In the genomic region with DNA sequence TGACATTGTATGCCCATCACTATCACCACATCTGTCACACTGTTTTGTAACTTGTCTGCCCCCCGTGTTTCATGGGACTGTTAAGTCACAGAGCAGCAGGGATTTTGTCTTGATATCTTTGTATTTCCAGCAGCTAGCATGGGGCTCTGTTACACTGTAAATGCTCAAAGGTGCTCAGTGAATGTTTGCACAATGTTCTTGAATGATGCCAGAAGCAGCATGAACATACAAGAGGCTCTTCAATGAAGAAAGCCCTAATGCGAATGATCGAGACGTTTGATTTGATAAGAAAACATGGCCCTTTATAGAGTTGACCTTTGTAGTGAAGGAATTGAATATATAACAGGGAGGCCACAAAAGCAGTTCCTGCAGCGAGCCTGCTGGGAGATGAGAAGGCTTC, we compare ENCODE assay signal across 29 cellular contexts.
"Had no signal": no experiment of that assay in that cellular context is flagged by ENCODE, and none has a peak within 500 bp of the region (broad histone marks: within the 10 kb centered on the region; RNA-seq: fewer than 3 reads in every experiment).

No MANE protein-coding gene starts in this region.

- H3K9me3 ChIP-seq: Peyer's patch, SJCRH30, SK-N-SH had no signal

- H3K36me3 ChIP-seq: SJCRH30 had no signal

- H3K4me2 ChIP-seq: SK-N-SH had no signal

- DNase-seq: activated CD4-positive, alpha-beta memory T cell treated with anti-CD3 and anti-CD28 coated beads, Interleukin-2, amount 10 ng/mL, durations not matched to agents 7 days and 5 days; activated CD4-positive, alpha-beta T cell treated with anti-CD3 and anti-CD28 coated beads, Interleukin-2, amount 50 U/mL, for 1 hour; activated CD4-positive, CD25-positive, alpha-beta regulatory T cell; activated gamma-delta T cell; activated naive CD4-positive, alpha-beta T cell treated with anti-CD3 and anti-CD28 coated beads, Interleukin-2, amount 10 ng/mL, durations not matched to agents 7 days and 5 days; activated naive CD8-positive, alpha-beta T cell treated with anti-CD3 and anti-CD28 coated beads for 36 hours; activated T-cell treated with anti-CD3 and anti-CD28 coated beads for 4 hours; activated T-cell treated with anti-CD3 and anti-CD28 coated beads, Interleukin-2, amount 50 U/mL, for 48 hours; cerebellar nuclear complex; IMR-90; Kasumi-1; KBM-7; NCI-H1048; NCI-H146; NCI-H187 treated with DMSO at 0.1 percent for 48 hours; NCI-H2107; NCI-H446 treated with DMSO at 0.1 percent for 48 hours; NCI-H524 treated with DMSO at 0.1 percent for 48 hours; NCI-H748 treated with DMSO at 0.1 percent for 48 hours; NK-92 treated with Interleukin-12 subunit alpha and Interleukin-12 subunit beta, amount 100 ng/mL, for 24 hours; Peyer's patch; Right ventricle myocardium superior; SJCRH30; SK-N-SH; T-helper 2 cell; T1000 had no signal

- H3K27ac ChIP-seq: Peyer's patch, RWPE1, SJCRH30, VCaP had no signal

- H3K4me3 ChIP-seq: Peyer's patch, SJCRH30 had no signal

- H3K9me2 ChIP-seq: SK-N-SH had no signal

- ATAC-seq: activated T-helper 17 cell treated with anti-CD3 and anti-CD28 coated beads, Interleukin-2, amount 50 U/mL, for 72 hours had no signal
